Comparison of ENCODE assay signal across 17 cellular contexts in genomic region chr10:7192041-7192440, GRCh38.
DNase-seq lines count a peak whose midpoint lies in the region; ATAC-seq and TF ChIP-seq lines count a peak whose summit lies in the region.
"Had no signal": no experiment of that assay in that cellular context is flagged by ENCODE, and none has a peak within 500 bp of the region (broad histone marks: within the 10 kb centered on the region; RNA-seq: fewer than 3 reads in every experiment).

No MANE protein-coding gene starts in this region.

- POLR2A ChIA-PET in activated CD4-positive, alpha-beta T cell treated with anti-CD3 and anti-CD28 coated beads, Interleukin-2, amount 10 ng/mL, durations not matched to agents 7 days and 5 days (lab: Charles Lee): no interaction called here
- POLR2A ChIA-PET in CD8-positive, alpha-beta T cell (lab: Charles Lee): interaction anchor here (0.9 to 1.6 kb wide), 2 partner anchors 49 to 67 kb away, joined by 3 to 7 read pairs; no protein-coding TSS in a partner anchor

- H3K27me3 ChIP-seq in CD8-positive, alpha-beta T cell (ENCODE audit: insufficient read depth, low read length): no peaks in the 10 kb centered on the region
- H3K27me3 ChIP-seq: brain microvascular endothelial cell, MG63 had no signal

- TF ChIP-seq CTCF in CD8-positive, alpha-beta T cell (IDR thresholded peaks at IDR 0.05): no peak

- H3K4me3 Mint-ChIP-seq in activated CD4-positive, alpha-beta T cell treated with anti-CD3 and anti-CD28 coated beads, Interleukin-2, amount 10 ng/mL, durations not matched to agents 7 days and 5 days: peak overlapping the region; percentile 49
- H3K4me3 Mint-ChIP-seq in CD8-positive, alpha-beta T cell: peak overlapping the region; percentile 82
- peak overlapping the region; percentile 80 for H3K4me3 Mint-ChIP-seq in activated naive CD8-positive, alpha-beta T cell
- peak overlapping the region in 3 of 8 donors; percentile 0 to 81 (median 35) for H3K4me3 Mint-ChIP-seq in naive B cell

- no peaks in the 10 kb centered on the region for H3K27me3 Mint-ChIP-seq in activated CD4-positive, alpha-beta T cell treated with anti-CD3 and anti-CD28 coated beads, Interleukin-2, amount 10 ng/mL, durations not matched to agents 7 days and 5 days
- no peaks in the 10 kb centered on the region for H3K27me3 Mint-ChIP-seq in CD8-positive, alpha-beta T cell (ENCODE audit: low read depth)
- no peaks in the 10 kb centered on the region for H3K27me3 Mint-ChIP-seq in activated naive CD8-positive, alpha-beta T cell
- H3K27me3 Mint-ChIP-seq in naive B cell: no peaks in the 10 kb centered on the region

- H3K4me1 ChIP-seq in CD8-positive, alpha-beta T cell (ENCODE audit: insufficient read depth, low read length): peaks cover 66% of the 10 kb centered on the region

- H3K27ac Mint-ChIP-seq in activated CD4-positive, alpha-beta T cell treated with anti-CD3 and anti-CD28 coated beads, Interleukin-2, amount 10 ng/mL, durations not matched to agents 7 days and 5 days: peak overlapping the region; percentile 99
- H3K27ac Mint-ChIP-seq in CD8-positive, alpha-beta T cell: peak overlapping the region; percentile 98
- peak overlapping the region; percentile 96 for H3K27ac Mint-ChIP-seq in activated naive CD8-positive, alpha-beta T cell
- H3K27ac Mint-ChIP-seq in naive B cell: peak overlapping the region in 4 of 6 donors; percentile 82 to 96 (median 92)

- H3K9me3 Mint-ChIP-seq in activated CD4-positive, alpha-beta T cell treated with anti-CD3 and anti-CD28 coated beads, Interleukin-2, amount 10 ng/mL, durations not matched to agents 7 days and 5 days: peaks cover 18% of the 10 kb centered on the region
- H3K9me3 Mint-ChIP-seq in CD8-positive, alpha-beta T cell: no peaks in the 10 kb centered on the region
- H3K9me3 Mint-ChIP-seq in activated naive CD8-positive, alpha-beta T cell (ENCODE audit: low read depth): no peaks in the 10 kb centered on the region
- peaks cover 7 to 14% (median 11%) of the 10 kb centered on the region in 7 donors for H3K9me3 Mint-ChIP-seq in naive B cell

- peak overlapping the region; percentile 55 for H3K27ac ChIP-seq in CD8-positive, alpha-beta T cell (ENCODE audit: low read depth, low read length)
- H3K27ac ChIP-seq: brain microvascular endothelial cell had no signal

- H3K36me3 ChIP-seq in CD8-positive, alpha-beta T cell (ENCODE audit: insufficient read depth, low read length): peaks cover 3% of the 10 kb centered on the region
- H3K36me3 ChIP-seq: brain microvascular endothelial cell, MG63 had no signal

- ATAC-seq in CD8-positive, alpha-beta T cell: no peak
- ATAC-seq in naive B cell (ENCODE audit: low read depth in 2 of 2): no peak
- ATAC-seq: HCT116, K562, sciatic nerve had no signal

- DNase-seq in activated CD4-positive, alpha-beta T cell treated with anti-CD3 and anti-CD28 coated beads, Interleukin-2, amount 10 ng/mL, durations not matched to agents 7 days and 5 days: no peak
- no peak for DNase-seq in activated CD4-positive, alpha-beta T cell treated with anti-CD3 and anti-CD28 coated beads, Interleukin-2, amount 50 U/mL, for 48 hours
- DNase-seq in CD8-positive, alpha-beta T cell: no peak
- DNase-seq in naive B cell (no peak), dermis blood vessel endothelial cell (no peak), retina (no peak), SIG-M5 treated with dmso at 0.1 percent for 504 hours (lab: John Stamatoyannopoulos, UW; ENCODE audit: unreplicated experiment) (no peak)
- DNase-seq: brain microvascular endothelial cell, mammary epithelial cell, MG63, NCI-H1436 treated with DMSO at 0.1 percent for 48 hours, NCI-H2171, NCI-H526 treated with DMSO at 0.1 percent for 48 hours had no signal

- no peaks in the 10 kb centered on the region for H3K9me3 ChIP-seq in CD8-positive, alpha-beta T cell (ENCODE audit: low read length)
- H3K9me3 ChIP-seq: MG63 had no signal

- intact Hi-C loops in CD8-positive, alpha-beta T cell (cut with DNase I, micrococcal nuclease): loop anchor here (2.0 to 10.0 kb wide), 4 partner anchors 67 to 267 kb away; no protein-coding TSS in a partner anchor

- peak overlapping the region; percentile 36 for H3K4me3 ChIP-seq in CD8-positive, alpha-beta T cell (ENCODE audit: low read depth, low read length)
- H3K4me3 ChIP-seq: K562, MG63 had no signal

- CTCF ChIA-PET in activated CD4-positive, alpha-beta T cell treated with anti-CD3 and anti-CD28 coated beads, Interleukin-2, amount 10 ng/mL, durations not matched to agents 7 days and 5 days (lab: Charles Lee): no interaction called here
- CTCF ChIA-PET in CD8-positive, alpha-beta T cell (lab: Charles Lee): interaction anchor here (0.6 to 1.6 kb wide), 4 partner anchors 13 to 328 kb away, joined by 3 to 9 read pairs (median 3); no protein-coding TSS in a partner anchor

- peaks cover 86% of the 10 kb centered on the region for H3K36me3 Mint-ChIP-seq in activated CD4-positive, alpha-beta T cell treated with anti-CD3 and anti-CD28 coated beads, Interleukin-2, amount 10 ng/mL, durations not matched to agents 7 days and 5 days (ENCODE audit: low read depth)
- peaks cover 53% of the 10 kb centered on the region for H3K36me3 Mint-ChIP-seq in CD8-positive, alpha-beta T cell
- H3K36me3 Mint-ChIP-seq in activated naive CD8-positive, alpha-beta T cell: peaks cover 39% of the 10 kb centered on the region
- H3K36me3 Mint-ChIP-seq in naive B cell: peaks cover 13 to 39% of the 10 kb centered on the region in 2 donors

- peaks cover 68% of the 10 kb centered on the region for H3K4me1 Mint-ChIP-seq in activated CD4-positive, alpha-beta T cell treated with anti-CD3 and anti-CD28 coated beads, Interleukin-2, amount 10 ng/mL, durations not matched to agents 7 days and 5 days
- H3K4me1 Mint-ChIP-seq in CD8-positive, alpha-beta T cell (ENCODE audit: low read depth): peaks cover 67% of the 10 kb centered on the region
- peaks cover 82% of the 10 kb centered on the region for H3K4me1 Mint-ChIP-seq in activated naive CD8-positive, alpha-beta T cell (ENCODE audit: low read depth)
- H3K4me1 Mint-ChIP-seq in naive B cell: peaks cover 52 to 66% (median 60%) of the 10 kb centered on the region in 3 donors
